Comparison of ENCODE assay signal across 8 cellular contexts in genomic region chr3:45546636-45547201, GRCh38. TPM values are rescaled to one million over a fixed set of nuclear protein-coding genes. Genes with fewer than 3 reads are reported as not detected.
DNase-seq lines count a peak whose midpoint lies in the region; ATAC-seq and TF ChIP-seq lines count a peak whose summit lies in the region.

No MANE protein-coding gene starts in this region.

- DNase-seq in heart left ventricle = no peak
- DNase-seq in Right ventricle myocardium superior = no peak
- DNase-seq in activated T-cell treated with anti-CD3 and anti-CD28 coated beads, Interleukin-2, amount 50 U/mL, for 4 hours = peak; percentile 20
- no peak for DNase-seq in kidney epithelial cell (ENCODE audit: low read depth)
- DNase-seq in type B pancreatic cell (ENCODE audit: extremely low spot score, unreplicated experiment) = no peak
- no peak for DNase-seq in aorta
- no peak for DNase-seq in amniotic stem cell (lab: John Stamatoyannopoulos, UW)

- no peaks in the 10 kb centered on the region for H3K9me3 Mint-ChIP-seq in activated T-cell treated with anti-CD3 and anti-CD28 coated beads, Interleukin-2, amount 50 U/mL, for 4 hours
- no peaks in the 10 kb centered on the region for H3K9me3 Mint-ChIP-seq in type B pancreatic cell

- TF ChIP-seq POLR2A in heart left ventricle (IDR thresholded peaks at IDR 0.05) = no peak

- H3K27ac ChIP-seq in heart left ventricle (peak overlapping the region in 3 of 12 donors; percentile 56 to 83 (median 60)), aorta (ENCODE audit: low read depth in 1 of 2, low read length in 2 of 2) (no peak overlapping the region)

- peaks cover 3% of the 10 kb centered on the region for H3K4me1 Mint-ChIP-seq in activated T-cell treated with anti-CD3 and anti-CD28 coated beads, Interleukin-2, amount 50 U/mL, for 4 hours (ENCODE audit: low read depth)
- H3K4me1 Mint-ChIP-seq in type B pancreatic cell (ENCODE audit: unreplicated experiment) = peaks cover 13% of the 10 kb centered on the region

- no peaks in the 10 kb centered on the region for H3K27me3 Mint-ChIP-seq in activated T-cell treated with anti-CD3 and anti-CD28 coated beads, Interleukin-2, amount 50 U/mL, for 4 hours (ENCODE audit: low read depth)
- H3K27me3 Mint-ChIP-seq in type B pancreatic cell = no peaks in the 10 kb centered on the region

- peaks cover 4 to 82% (median 38%) of the 10 kb centered on the region in 12 donors for H3K4me1 ChIP-seq in heart left ventricle
- H3K4me1 ChIP-seq in aorta (ENCODE audit: control insufficient read depth in 1 of 2, insufficient read depth in 2 of 2, low read length in 2 of 2) = no peaks in the 10 kb centered on the region

- no peak for ATAC-seq in heart left ventricle
- ATAC-seq in Right ventricle myocardium superior (ENCODE audit: poor library complexity) = no peak
- no peak for ATAC-seq in activated T-cell treated with anti-CD3 and anti-CD28 coated beads, Interleukin-2, amount 50 U/mL, for 4 hours
- no peak for ATAC-seq in aorta (ENCODE audit: low FRiP score)
- no peak for ATAC-seq in HG02885 (IDR thresholded peaks at IDR 0.05; ENCODE audit: poor library complexity, unreplicated experiment)

- 86 to 88% (median 87%) methylated on average over 11 of the region's 11 CpGs for WGBS in heart left ventricle, 4 donors
- WGBS in aorta, 2 donors = 78 to 83% methylated on average over 11 of the region's 11 CpGs

- peaks cover 4% of the 10 kb centered on the region for H3K36me3 Mint-ChIP-seq in activated T-cell treated with anti-CD3 and anti-CD28 coated beads, Interleukin-2, amount 50 U/mL, for 4 hours (ENCODE audit: insufficient read depth)
- H3K36me3 Mint-ChIP-seq in type B pancreatic cell = peaks cover 15% of the 10 kb centered on the region

- no peaks in the 10 kb centered on the region for H3K27me3 ChIP-seq in heart left ventricle
- H3K27me3 ChIP-seq in kidney epithelial cell (ENCODE audit: control insufficient read depth, insufficient read depth, low read length) = no peaks in the 10 kb centered on the region
- no peaks in the 10 kb centered on the region for H3K27me3 ChIP-seq in aorta (ENCODE audit: control insufficient read depth in 1 of 2, insufficient read depth in 2 of 2, low read length in 1 of 2)

- no peak overlapping the region for H3K4me3 Mint-ChIP-seq in activated T-cell treated with anti-CD3 and anti-CD28 coated beads, Interleukin-2, amount 50 U/mL, for 4 hours
- H3K4me3 Mint-ChIP-seq in type B pancreatic cell = no peak overlapping the region

- TF ChIP-seq CTCF in heart left ventricle (IDR thresholded peaks at IDR 0.05) (peak in 9 of 12 donors; percentile 15 to 41 (median 28)), kidney epithelial cell (IDR thresholded peaks at IDR 0.05; ENCODE audit: insufficient read depth, low read length, poor library complexity, severe bottlenecking) (peak; percentile 14), type B pancreatic cell (conservative IDR thresholded peaks at IDR 0.05) (peak; percentile 65)

- intact Hi-C loops in heart left ventricle (cut with DNase I) (loop anchor here in 1 of 10 donors (5.0 kb wide), 1 partner anchor 36 kb away; no protein-coding TSS in a partner anchor), Right ventricle myocardium superior (cut with DNase I) (no loop called here), aorta (cut with DNase I) (no loop called here)

- H3K9me3 ChIP-seq in heart left ventricle = no peaks in the 10 kb centered on the region
- H3K9me3 ChIP-seq in aorta (ENCODE audit: control insufficient read depth, low read length) = no peaks in the 10 kb centered on the region

- H3K36me3 ChIP-seq in heart left ventricle = peaks cover 0 to 8% (median 0%) of the 10 kb centered on the region in 9 donors
- no peaks in the 10 kb centered on the region for H3K36me3 ChIP-seq in kidney epithelial cell (ENCODE audit: control insufficient read depth, insufficient read depth, low read length)
- H3K36me3 ChIP-seq in aorta (ENCODE audit: control insufficient read depth in 1 of 2, insufficient read depth in 2 of 2, low read length in 1 of 2) = peaks cover 0 to 3% of the 10 kb centered on the region in 2 donors

- H3K27ac Mint-ChIP-seq in type B pancreatic cell = no peak overlapping the region

- H3K4me3 ChIP-seq in heart left ventricle = no peak overlapping the region
- no peak overlapping the region for H3K4me3 ChIP-seq in kidney epithelial cell (ENCODE audit: low read depth, low read length)
- no peak overlapping the region for H3K4me3 ChIP-seq in aorta (ENCODE audit: low read length in 2 of 2)

RNA-seq across cellular contexts. Expression of gene LIMD1, which starts 47.8 kb away (rescaled TPM):
- total RNA-seq in heart left ventricle = 10 to 100 TPM; 24.8 to 42.8 (median 32.9) TPM
- polyA plus RNA-seq in heart left ventricle = 10 to 100 TPM; 14.4 to 17.7 TPM
- total RNA-seq in Right ventricle myocardium superior = 31.9 TPM
- 10 to 100 TPM; 17.9 to 18.4 (median 18.2) TPM for total RNA-seq in activated T-cell treated with anti-CD3 and anti-CD28 coated beads, Interleukin-2, amount 50 U/mL, for 4 hours
- 22.7 and 24.7 TPM in 2 replicates for total RNA-seq in kidney epithelial cell
- 24.1 and 26.2 TPM in 2 replicates for total RNA-seq in type B pancreatic cell (ENCODE audit: low replicate concordance)
- 10 to 100 TPM; 33.6 to 50.5 TPM for total RNA-seq in aorta
- 1 to 10 TPM; 4.4 to 7.7 TPM for polyA plus RNA-seq in aorta

Comparison
In these comparisons a context has a peak if more than half of its experiments do, and no peak if none do; other contexts are left out.
1. CTCF ChIP-seq: peak in every context shown above with its lines; median percentile 65 in type B pancreatic cell; 28 in heart left ventricle; 14 in kidney epithelial cell.